1 cellular context compared by ENCODE assay signal in genomic region chr14:73759714-73760597, GRCh38.
TF ChIP-seq lines count a peak whose summit lies in the region.

No MANE protein-coding gene starts in this region.

TF ChIP-seq in K562, 482 proteins besides CTCF, POLR2A, EP300 and RAD21 (continued from another document and continues in another):
- TF ChIP-seq FOXO4 (CRISPR knock-in tag; IDR thresholded peaks at IDR 0.05) (no peak), ZNF311 (CRISPR knock-in tag; IDR thresholded peaks at IDR 0.05) (no peak), KDM2B (CRISPR knock-in tag; IDR thresholded peaks at IDR 0.05) (no peak), ZBED1 (IDR thresholded peaks at IDR 0.05) (0 out of 2 replicates have a peak, but pooled peaks have one; percentile 21), GATAD2B (IDR thresholded peaks at IDR 0.05; ENCODE audit: borderline replicate concordance) (no peak), FOXK2 (conservative IDR thresholded peaks at IDR 0.05 in 1 of 2, IDR thresholded peaks at IDR 0.05 in 1 of 2; ENCODE audit: low read depth in 2 of 2) (peak; percentile 56 to 65; a peak in 2 of 4 replicates), ATF1 (CRISPR knock-in tag; IDR thresholded peaks at IDR 0.05) (no peak), ATF1 (tag; IDR thresholded peaks at IDR 0.05) (peak; percentile 70), E2F5 (CRISPR knock-in tag; IDR thresholded peaks at IDR 0.05) (0 out of 2 replicates have a peak, but pooled peaks have one; percentile 32), ZHX1 (conservative IDR thresholded peaks at IDR 0.05; ENCODE audit: low read length) (no peak), GABPB2 (CRISPR knock-in tag; conservative IDR thresholded peaks at IDR 0.05) (no peak), HMGXB4 (CRISPR knock-in tag; IDR thresholded peaks at IDR 0.05) (no peak), FUS (optimal IDR thresholded peaks at IDR 0.05; ENCODE audit: low read depth, low read length) (peak; percentile 36), TFAM (CRISPR knock-in tag; conservative IDR thresholded peaks at IDR 0.05) (no peak), CXXC5 (CRISPR knock-in tag; IDR thresholded peaks at IDR 0.05) (peak; percentile 84), BHLHE40 (IDR thresholded peaks at IDR 0.05; ENCODE audit: low read length) (peak; percentile 78), THRB (CRISPR knock-in tag; conservative IDR thresholded peaks at IDR 0.05) (no peak), MAX (CRISPR knock-in tag; IDR thresholded peaks at IDR 0.05) (peak; percentile 56; the same call in 1 of the 2 replicates), BMI1 (IDR thresholded peaks at IDR 0.05; ENCODE audit: low read length) (no peak), SMAD4 (CRISPR knock-in tag; conservative IDR thresholded peaks at IDR 0.05) (peak; percentile 74), RNF219 (CRISPR knock-in tag; IDR thresholded peaks at IDR 0.05) (no peak), LEF1 (IDR thresholded peaks at IDR 0.05) (0 out of 2 replicates have a peak, but pooled peaks have one; percentile 16), MTA1 (IDR thresholded peaks at IDR 0.05; ENCODE audit: borderline replicate concordance) (no peak), HDAC6 (IDR thresholded peaks at IDR 0.05; ENCODE audit: low read depth, low read length) (no peak), SMARCC2 (IDR thresholded peaks at IDR 0.05; ENCODE audit: low read depth) (peak; percentile 42; the same call in 1 of the 2 replicates), ZNF592 (IDR thresholded peaks at IDR 0.05) (peak; percentile 17; the same call in 1 of the 2 replicates), ZNF232 (CRISPR knock-in tag; IDR thresholded peaks at IDR 0.05) (no peak), GATAD2A (IDR thresholded peaks at IDR 0.05) (no peak), SIN3B (IDR thresholded peaks at IDR 0.05; ENCODE audit: low read depth) (no peak), OTX1 (CRISPR knock-in tag; IDR thresholded peaks at IDR 0.05) (no peak), JUN (IDR thresholded peaks at IDR 0.05; ENCODE audit: borderline replicate concordance, low read depth, low read length) (peak; percentile 91), JUN (CRISPR knock-in tag; IDR thresholded peaks at IDR 0.05; ENCODE audit: borderline replicate concordance) (peak; percentile 68; the same call in 1 of the 2 replicates), KLF1 (tag; IDR thresholded peaks at IDR 0.05) (peak; percentile 94), NUFIP1 (IDR thresholded peaks at IDR 0.05; ENCODE audit: partially characterized antibody) (no peak), FOXA1 (IDR thresholded peaks at IDR 0.05; ENCODE audit: borderline replicate concordance) (no peak), PATZ1 (CRISPR knock-in tag; IDR thresholded peaks at IDR 0.05; ENCODE audit: borderline replicate concordance) (no peak), CREB1 (IDR thresholded peaks at IDR 0.05) (peak; percentile 49), CREB1 (CRISPR knock-in tag; IDR thresholded peaks at IDR 0.05) (peak; percentile 31; the same call in 1 of the 2 replicates), ZBTB12 (CRISPR knock-in tag; IDR thresholded peaks at IDR 0.05) (no peak), ZFP91 (CRISPR knock-in tag; IDR thresholded peaks at IDR 0.05) (no peak)
